In genomic region chr12:113221997-113222729, GRCh38 we compare ENCODE assay signal across 1 cellular context.
TF ChIP-seq lines count a peak whose summit lies in the region.

No MANE protein-coding gene starts in this region.

TF ChIP-seq in WTC11, 78 proteins besides CTCF, POLR2A, EP300 and RAD21 (continued from another document):
- TF ChIP-seq ZNF532 (CRISPR knock-in tag; IDR thresholded peaks at IDR 0.05; ENCODE audit: borderline replicate concordance): no peak
- TF ChIP-seq ATF2 (CRISPR knock-in tag; IDR thresholded peaks at IDR 0.05; ENCODE audit: borderline replicate concordance, low read depth): no peak
- no peak for TF ChIP-seq IRF1 (CRISPR knock-in tag; IDR thresholded peaks at IDR 0.05)
- TF ChIP-seq RORB (CRISPR knock-in tag; IDR thresholded peaks at IDR 0.05): no peak
- TF ChIP-seq FOXK1 (CRISPR knock-in tag; IDR thresholded peaks at IDR 0.05): no peak
- TF ChIP-seq CBFB (CRISPR knock-in tag; IDR thresholded peaks at IDR 0.05; ENCODE audit: low read depth): no peak
- TF ChIP-seq OVOL2 (CRISPR knock-in tag; IDR thresholded peaks at IDR 0.05; ENCODE audit: borderline replicate concordance): no peak
- no peak for TF ChIP-seq NFYB (CRISPR knock-in tag; conservative IDR thresholded peaks at IDR 0.05; ENCODE audit: low read depth)
- TF ChIP-seq SOX15 (CRISPR knock-in tag; IDR thresholded peaks at IDR 0.05): no peak
- TF ChIP-seq ATF3 (CRISPR knock-in tag; conservative IDR thresholded peaks at IDR 0.05): no peak
- TF ChIP-seq SMAD3 (CRISPR knock-in tag; IDR thresholded peaks at IDR 0.05; ENCODE audit: borderline replicate concordance): no peak
